2 cellular contexts compared by ENCODE assay signal in the genomic region with DNA sequence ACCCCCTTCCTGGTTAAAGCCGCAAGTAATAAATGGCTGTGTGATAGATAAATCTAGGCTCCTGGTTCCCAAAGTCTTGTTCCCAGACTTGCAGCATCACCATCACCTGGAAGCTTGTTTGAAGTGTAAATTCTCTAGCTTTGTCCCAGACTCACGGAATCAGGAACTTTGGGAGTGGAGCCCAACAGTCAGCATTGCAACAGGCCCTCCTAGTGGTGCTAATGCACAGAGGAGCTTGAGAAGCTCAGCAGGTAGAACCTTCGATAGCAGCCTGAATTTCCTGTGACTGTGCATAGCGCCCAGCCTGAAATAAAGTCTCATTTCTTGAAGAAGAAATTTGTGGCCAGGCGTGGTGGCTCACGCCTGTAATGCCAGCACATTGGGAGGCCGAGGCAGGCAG.
A peak's percentile ranks its signal among the peaks of the same experiment; 100 is the strongest.
TF ChIP-seq lines count a peak whose summit lies in the region.

No MANE protein-coding gene starts in this region.

TF ChIP-seq in HepG2, 621 proteins besides CTCF, POLR2A, EP300 and RAD21:
- TF ChIP-seq KLF12 (CRISPR knock-in tag; IDR thresholded peaks at IDR 0.05; ENCODE audit: borderline replicate concordance) (no peak), CEBPZ (IDR thresholded peaks at IDR 0.05; ENCODE audit: low read length) (no peak), ZNF639 (CRISPR knock-in tag; conservative IDR thresholded peaks at IDR 0.05) (no peak), TEF (CRISPR knock-in tag; IDR thresholded peaks at IDR 0.05) (no peak), STAG1 (CRISPR knock-in tag; IDR thresholded peaks at IDR 0.05) (peak; percentile 21), ELF4 (CRISPR knock-in tag; IDR thresholded peaks at IDR 0.05; ENCODE audit: borderline replicate concordance) (no peak)

TF ChIP-seq in H1, 55 proteins besides CTCF, POLR2A, EP300 and RAD21:
- TF ChIP-seq GABPA (IDR thresholded peaks at IDR 0.05; ENCODE audit: borderline replicate concordance, insufficient read depth, low read length): no peak
- 0 out of 2 replicates have a peak, but pooled peaks have one; percentile 28 for TF ChIP-seq YY1 (IDR thresholded peaks at IDR 0.05; ENCODE audit: low read depth, low read length)
- no peak for TF ChIP-seq RFX5 (IDR thresholded peaks at IDR 0.05; ENCODE audit: borderline replicate concordance, low read depth, low read length)
- TF ChIP-seq CHD7 (IDR thresholded peaks at IDR 0.05; ENCODE audit: insufficient replicate concordance, low read length): no peak
- no peak for TF ChIP-seq TAF7 (optimal IDR thresholded peaks at IDR 0.05; ENCODE audit: borderline replicate concordance, low read depth, low read length)
- TF ChIP-seq CTBP2 (IDR thresholded peaks at IDR 0.05; ENCODE audit: borderline replicate concordance, insufficient read depth, insufficient read length, low read length): no peak
- TF ChIP-seq BACH1 (IDR thresholded peaks at IDR 0.05; ENCODE audit: low read length): 0 out of 2 replicates have a peak, but pooled peaks have one; percentile 31
- no peak for TF ChIP-seq RBBP5 (IDR thresholded peaks at IDR 0.05; ENCODE audit: borderline replicate concordance, low read depth, low read length)
